In the genomic region with DNA sequence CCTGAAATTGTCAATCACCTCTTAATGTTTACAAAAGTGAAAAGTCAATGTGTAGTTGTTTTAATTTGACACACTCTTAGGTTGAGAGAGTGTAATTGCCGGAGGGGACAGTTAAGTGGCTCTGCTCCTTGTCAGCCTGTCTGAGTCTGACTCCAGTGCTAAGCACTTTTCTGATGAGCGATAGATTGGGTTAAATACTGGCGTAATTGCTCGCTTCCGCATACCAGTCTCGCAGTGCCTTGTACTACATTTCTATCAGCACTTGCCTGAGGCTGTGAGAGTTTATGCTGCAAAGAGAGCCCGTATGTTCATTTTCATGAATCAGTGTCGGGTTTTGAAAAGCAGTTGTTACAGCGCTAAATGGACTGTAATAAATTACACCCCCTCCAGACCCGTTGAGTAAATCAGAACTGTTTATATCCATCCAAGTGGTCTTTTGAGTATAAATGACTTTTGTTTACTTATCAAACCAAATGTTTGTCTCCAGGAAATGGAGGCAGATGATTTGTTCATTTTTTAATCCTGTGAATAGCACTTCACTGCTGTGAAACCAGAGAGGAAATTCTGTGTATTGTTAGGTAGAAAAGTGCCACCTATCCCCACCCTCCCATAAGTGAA, we compare ENCODE assay signal across 12 cellular contexts. TPM values are rescaled to one million over a fixed set of nuclear protein-coding genes. Genes with fewer than 3 reads are reported as not detected.
DNase-seq lines count a peak whose midpoint lies in the region; ATAC-seq, FAIRE-seq and TF ChIP-seq lines count a peak whose summit lies in the region.
"Had no signal": no experiment of that assay in that cellular context is flagged by ENCODE, and none has a peak within 500 bp of the region (broad histone marks: within the 10 kb centered on the region; RNA-seq: fewer than 3 reads in every experiment).

No MANE protein-coding gene starts in this region.

- no peaks in the 10 kb centered on the region for H3K9me3 ChIP-seq in pancreas
- no peaks in the 10 kb centered on the region for H3K9me3 ChIP-seq in CD4-positive, alpha-beta memory T cell (ENCODE audit: control insufficient read depth in 1 of 2, low read length in 2 of 2)

- peak overlapping the region in 2 of 5 experiments; percentile 32 to 53 for H3K27ac Mint-ChIP-seq in brain
- no peak overlapping the region for H3K27ac Mint-ChIP-seq in CD4-positive, alpha-beta memory T cell
- H3K27ac Mint-ChIP-seq: T-helper 17 cell had no signal

- no peak for TF ChIP-seq CTCF in brain (conservative IDR thresholded peaks at IDR 0.05)
- TF ChIP-seq CTCF in pancreas (IDR thresholded peaks at IDR 0.05), result no peak

- POLR2A ChIA-PET in CD4-positive, alpha-beta memory T cell (lab: Charles Lee; ENCODE audit: partially characterized antibody), result interaction anchor here (1.1 kb wide), 1 partner anchor 23 kb away, joined by 3 read pairs; no protein-coding TSS in a partner anchor

- H3K36me3 ChIP-seq in pancreas, result no peaks in the 10 kb centered on the region
- no peaks in the 10 kb centered on the region for H3K36me3 ChIP-seq in CD4-positive, alpha-beta memory T cell (ENCODE audit: insufficient read depth, low read length)

- WGBS in pancreas, 2 donors, result 14 to 17% methylated on average over 10 of the region's 10 CpGs

- no peaks in the 10 kb centered on the region for H3K36me3 Mint-ChIP-seq in brain
- H3K36me3 Mint-ChIP-seq in CD4-positive, alpha-beta memory T cell, result peaks cover 0 to 5% of the 10 kb centered on the region in 2 donors

- ATAC-seq in pancreas (peak; percentile 38 to 81 (median 74)), left colon (no peak)
- ATAC-seq: T-helper 17 cell had no signal

- intact Hi-C loops in pancreas (cut with DNase I), result no loop called here
- intact Hi-C loops in left colon (cut with DNase I, micrococcal nuclease), result no loop called here
- intact Hi-C loops in CD4-positive, alpha-beta memory T cell (cut with micrococcal nuclease), result no loop called here

- CTCF ChIA-PET in CD4-positive, alpha-beta memory T cell (lab: Charles Lee; ENCODE audit: partially characterized antibody), result no interaction called here

- no peak for FAIRE-seq in pancreas (lab: Jason Lieb, UNC)

- H3K9me3 Mint-ChIP-seq in brain, result peaks cover 0 to 34% (median 20%) of the 10 kb centered on the region in 5 experiments
- H3K9me3 Mint-ChIP-seq in CD4-positive, alpha-beta memory T cell, result peaks cover 6 to 24% (median 13%) of the 10 kb centered on the region in 8 donors

- peak overlapping the region in 4 of 5 experiments; percentile 13 to 78 (median 54) for H3K4me3 Mint-ChIP-seq in brain
- no peak overlapping the region for H3K4me3 Mint-ChIP-seq in CD4-positive, alpha-beta memory T cell
- H3K4me3 Mint-ChIP-seq: T-helper 17 cell had no signal

- peak; percentile 11 for DNase-seq in GM04503 (ENCODE audit: low read depth)
- DNase-seq in NCI-H187 treated with DMSO at 0.1 percent for 48 hours (lab: John Stamatoyannopoulos, UW), result peak; percentile 57
- DNase-seq in pancreas, result no peak
- no peak for DNase-seq in stimulated activated naive CD4-positive, alpha-beta T cell (lab: John Stamatoyannopoulos, UW)
- no peak for DNase-seq in left colon
- no peak for DNase-seq in globus pallidus (ENCODE audit: low spot score)
- no peak for DNase-seq in CD4-positive, alpha-beta memory T cell
- DNase-seq: stimulated activated naive CD4-positive, alpha-beta T cell treated with Interleukin-2 at 50 U/mL for 16 hours; T-helper 17 cell had no signal

- no peak overlapping the region for H3K27ac ChIP-seq in pancreas
- H3K27ac ChIP-seq in CD4-positive, alpha-beta memory T cell (ENCODE audit: low read depth, low read length), result no peak overlapping the region

- peaks cover 0 to 10% (median 2%) of the 10 kb centered on the region in 4 donors for H3K27me3 ChIP-seq in pancreas
- no peaks in the 10 kb centered on the region for H3K27me3 ChIP-seq in CD4-positive, alpha-beta memory T cell (ENCODE audit: insufficient read depth, low read length)

- H3K4me1 ChIP-seq in pancreas, result no peaks in the 10 kb centered on the region
- no peaks in the 10 kb centered on the region for H3K4me1 ChIP-seq in CD4-positive, alpha-beta memory T cell (ENCODE audit: insufficient read depth, low read length)

- peaks cover 27% of the 10 kb centered on the region for H3K27me3 Mint-ChIP-seq in brain
- H3K27me3 Mint-ChIP-seq in CD4-positive, alpha-beta memory T cell, result peaks cover 22 to 47% of the 10 kb centered on the region in 2 donors

- peak overlapping the region in 1 of 4 donors; percentile 3 for H3K4me3 ChIP-seq in pancreas
- H3K4me3 ChIP-seq in CD4-positive, alpha-beta memory T cell (ENCODE audit: low read length in 2 of 2), result no peak overlapping the region

- no peaks in the 10 kb centered on the region for H3K4me1 Mint-ChIP-seq in brain
- H3K4me1 Mint-ChIP-seq in CD4-positive, alpha-beta memory T cell, result no peaks in the 10 kb centered on the region
- H3K4me1 Mint-ChIP-seq: T-helper 17 cell had no signal

RNA-seq across cellular contexts. Expression of a gene that starts 41.0 kb away (rescaled TPM):
- polyA plus RNA-seq in brain (ENCODE audit: insufficient read depth, low read depth, low replicate concordance), result 0.29 TPM
- not detected for total RNA-seq in pancreas
- not detected for polyA plus RNA-seq in pancreas
- not detected for total RNA-seq in left colon
- not detected for total RNA-seq in CD4-positive, alpha-beta memory T cell
- not detected for polyA plus RNA-seq in CD4-positive, alpha-beta memory T cell
- total RNA-seq: chondrocyte, mucosa of gallbladder, T-helper 17 cell had no signal

Comparison
In these comparisons a context has a peak if more than half of its experiments do, and no peak if none do; other contexts are left out.
1. DNase-seq: peak in GM04503 (single experiment) and NCI-H187 treated with DMSO at 0.1 percent for 48 hours (single experiment); none in pancreas (0 of 6), stimulated activated naive CD4-positive, alpha-beta T cell (0 of 6), left colon (0 of 2), globus pallidus (single experiment) and CD4-positive, alpha-beta memory T cell (0 of 5).
2. H3K4me3 Mint-ChIP-seq: peak in brain (4 of 5); none in CD4-positive, alpha-beta memory T cell (0 of 8).